Comparison of ENCODE assay signal across 1 cellular context in genomic region chr4:159071969-159072765, GRCh38.
TF ChIP-seq lines count a peak whose summit lies in the region.

No MANE protein-coding gene starts in this region.

TF ChIP-seq in GM23338, 12 proteins besides CTCF, POLR2A, EP300 and RAD21 (continued from another document):
- TF ChIP-seq REST (IDR thresholded peaks at IDR 0.05; ENCODE audit: unreplicated experiment) (no peak), EZH2phosphoT487 (IDR thresholded peaks at IDR 0.05; ENCODE audit: unreplicated experiment) (no peak), CREB1 (CRISPR knock-in tag; IDR thresholded peaks at IDR 0.05; ENCODE audit: low read depth) (no peak), NANOG (IDR thresholded peaks at IDR 0.05; ENCODE audit: borderline replicate concordance) (no peak), POLR2AphosphoS5 (IDR thresholded peaks at IDR 0.05; ENCODE audit: low read depth) (no peak), ZNF114 (CRISPR knock-in tag; IDR thresholded peaks at IDR 0.05) (no peak), ZNF462 (CRISPR knock-in tag; IDR thresholded peaks at IDR 0.05) (no peak), ETS1 (IDR thresholded peaks at IDR 0.05) (no peak), EZH2 (IDR thresholded peaks at IDR 0.05; ENCODE audit: low read depth, unreplicated experiment) (no peak)
TF ChIP-seq in GM23338: peak in this region for 0.
